ENCODE assay signal across 30 cellular contexts in the genomic region with DNA sequence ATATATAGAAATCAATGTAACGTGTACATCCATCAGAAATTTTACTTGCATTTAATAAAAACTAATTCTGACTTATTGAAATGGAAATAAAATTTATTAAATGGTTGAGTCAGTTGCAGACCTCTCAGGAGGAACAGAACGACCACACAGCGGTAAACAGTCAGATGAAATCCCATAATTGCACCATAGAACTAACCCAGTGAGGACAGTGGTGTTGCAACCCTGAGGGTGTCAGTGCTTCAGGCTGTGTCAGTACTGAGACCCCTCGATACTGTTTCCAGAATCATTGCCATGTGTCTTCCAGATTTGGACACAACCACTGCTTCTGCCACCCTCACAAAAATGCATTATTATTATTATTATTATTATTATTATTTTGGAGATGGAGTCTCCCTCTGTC. TPM values are rescaled to one million over a fixed set of nuclear protein-coding genes. Genes with fewer than 3 reads are reported as not detected.
"Had no signal": no experiment of that assay in that cellular context is flagged by ENCODE, and none has a peak within 500 bp of the region (broad histone marks: within the 10 kb centered on the region; RNA-seq: fewer than 3 reads in every experiment).

No MANE protein-coding gene starts in this region.

- H3K4me2 ChIP-seq: smooth muscle cell had no signal

- H3K9me3 Mint-ChIP-seq: activated naive CD4-positive, alpha-beta T cell treated with anti-CD3 and anti-CD28 coated beads, Interleukin-2, amount 10 ng/mL, durations not matched to agents 7 days and 5 days; activated naive CD8-positive, alpha-beta T cell treated with anti-CD3 and anti-CD28 coated beads, Interleukin-2, amount 10 ng/mL, durations not matched to agents 7 days and 5 days; brain; natural killer cell treated with Interleukin-12 subunit alpha and Interleukin-12 subunit beta and Interleukin-15 and Interleukin-18, amount 100 ng/mL, for 72 hours; stimulated activated naive B cell treated with anti-CD40 and anti-IgM and Interleukin-4, amounts not matched to agents 10 μg/mL and 1 μg/mL and 100 μg/mL, for 72 hours had no signal

- H3K27ac ChIP-seq: ascending aorta, cardiac muscle cell, colonic mucosa, lower lobe of right lung, right atrium auricular region, stomach, thyroid gland, upper lobe of left lung, WERI-Rb-1 had no signal

- H3K4me3 ChIP-seq: ascending aorta, cardiac muscle cell, colonic mucosa, left lung, lower lobe of right lung, mucosa of descending colon, right atrium auricular region, smooth muscle cell, stomach, thyroid gland, upper lobe of left lung had no signal

- DNase-seq: activated CD4-positive, alpha-beta T cell treated with anti-CD3 and anti-CD28 coated beads for 48 hours; activated CD4-positive, alpha-beta T cell treated with anti-CD3 and anti-CD28 coated beads, Interleukin-2, amount 50 U/mL, for 48 hours; activated CD8-positive, alpha-beta memory T cell treated with anti-CD3 and anti-CD28 coated beads, Interleukin-2, amount 50 U/mL, for 4 hours; activated gamma-delta T cell; activated naive CD4-positive, alpha-beta T cell treated with anti-CD3 and anti-CD28 coated beads, Interleukin-2, amount 10 ng/mL, durations not matched to agents 7 days and 5 days; activated naive CD8-positive, alpha-beta T cell treated with anti-CD3 and anti-CD28 coated beads, Interleukin-2, amount 10 ng/mL, durations not matched to agents 7 days and 5 days; activated T-cell treated with anti-CD3 and anti-CD28 coated beads, Interleukin-2, amount 50 U/mL, for 1 hour; cerebellar nuclear complex; colonic mucosa; effector CD8-positive, alpha-beta T cell; kidney glomerular epithelial cell; left lung; lower lobe of right lung; mucosa of descending colon; stimulated activated CD4-positive, alpha-beta T cell treated with anti-CD3 and anti-CD28 coated beads, Interleukin-1b, Interleukin-23, amount 100 ng/mL, for 48 hours; stimulated activated CD4-positive, alpha-beta T cell treated with anti-CD3 and anti-CD28 coated beads, Interleukin-4, amount 100 ng/mL, for 4 hours; stimulated activated naive B cell treated with anti-CD40 and anti-IgM and Interleukin-4, amounts not matched to agents 10 μg/mL and 1 μg/mL and 100 μg/mL, for 72 hours; stomach; thyroid gland; WERI-Rb-1 had no signal

- H3K4me3 Mint-ChIP-seq: activated naive CD4-positive, alpha-beta T cell treated with anti-CD3 and anti-CD28 coated beads, Interleukin-2, amount 10 ng/mL, durations not matched to agents 7 days and 5 days; activated naive CD8-positive, alpha-beta T cell treated with anti-CD3 and anti-CD28 coated beads, Interleukin-2, amount 10 ng/mL, durations not matched to agents 7 days and 5 days; brain; natural killer cell treated with Interleukin-12 subunit alpha and Interleukin-12 subunit beta and Interleukin-15 and Interleukin-18, amount 100 ng/mL, for 72 hours; stimulated activated naive B cell treated with anti-CD40 and anti-IgM and Interleukin-4, amounts not matched to agents 10 μg/mL and 1 μg/mL and 100 μg/mL, for 72 hours had no signal

- H3K4me1 Mint-ChIP-seq: activated naive CD4-positive, alpha-beta T cell treated with anti-CD3 and anti-CD28 coated beads, Interleukin-2, amount 10 ng/mL, durations not matched to agents 7 days and 5 days; activated naive CD8-positive, alpha-beta T cell treated with anti-CD3 and anti-CD28 coated beads, Interleukin-2, amount 10 ng/mL, durations not matched to agents 7 days and 5 days had no signal

- H3K36me3 Mint-ChIP-seq: activated naive CD4-positive, alpha-beta T cell treated with anti-CD3 and anti-CD28 coated beads, Interleukin-2, amount 10 ng/mL, durations not matched to agents 7 days and 5 days; activated naive CD8-positive, alpha-beta T cell treated with anti-CD3 and anti-CD28 coated beads, Interleukin-2, amount 10 ng/mL, durations not matched to agents 7 days and 5 days; brain; natural killer cell treated with Interleukin-12 subunit alpha and Interleukin-12 subunit beta and Interleukin-15 and Interleukin-18, amount 100 ng/mL, for 72 hours had no signal

- H3K4me1 ChIP-seq: ascending aorta, colonic mucosa, lower lobe of right lung, right atrium auricular region, stomach, thyroid gland, upper lobe of left lung had no signal

- H3K36me3 ChIP-seq: ascending aorta, cardiac muscle cell, colonic mucosa, left lung, lower lobe of right lung, right atrium auricular region, stomach, thyroid gland, upper lobe of left lung, WERI-Rb-1 had no signal

- H3K9me3 ChIP-seq: ascending aorta, colonic mucosa, left lung, lower lobe of right lung, mucosa of descending colon, right atrium auricular region, stomach, thyroid gland, upper lobe of left lung had no signal

- H3K27ac Mint-ChIP-seq: activated naive CD4-positive, alpha-beta T cell treated with anti-CD3 and anti-CD28 coated beads, Interleukin-2, amount 10 ng/mL, durations not matched to agents 7 days and 5 days; activated naive CD8-positive, alpha-beta T cell treated with anti-CD3 and anti-CD28 coated beads, Interleukin-2, amount 10 ng/mL, durations not matched to agents 7 days and 5 days; brain; natural killer cell treated with Interleukin-12 subunit alpha and Interleukin-12 subunit beta and Interleukin-15 and Interleukin-18, amount 100 ng/mL, for 72 hours; stimulated activated naive B cell treated with anti-CD40 and anti-IgM and Interleukin-4, amounts not matched to agents 10 μg/mL and 1 μg/mL and 100 μg/mL, for 72 hours had no signal

- H3K27me3 ChIP-seq: ascending aorta, cardiac muscle cell, colonic mucosa, left lung, right atrium auricular region, thyroid gland, upper lobe of left lung had no signal

RNA-seq across cellular contexts. Expression of gene SSTR2, which starts 29.0 kb away (rescaled TPM):
- total RNA-seq: activated naive CD8-positive, alpha-beta T cell treated with anti-CD3 and anti-CD28 coated beads, Interleukin-2, amount 10 ng/mL, durations not matched to agents 7 days and 5 days; dermis microvascular lymphatic vessel endothelial cell; epithelial cell of proximal tubule; natural killer cell treated with Interleukin-12 subunit alpha and Interleukin-12 subunit beta and Interleukin-15 and Interleukin-18, amount 100 ng/mL, for 72 hours; pulmonary artery endothelial cell had no signal
- polyA plus RNA-seq: smooth muscle cell had no signal
